30 cellular contexts compared by ENCODE assay signal in the genomic region with DNA sequence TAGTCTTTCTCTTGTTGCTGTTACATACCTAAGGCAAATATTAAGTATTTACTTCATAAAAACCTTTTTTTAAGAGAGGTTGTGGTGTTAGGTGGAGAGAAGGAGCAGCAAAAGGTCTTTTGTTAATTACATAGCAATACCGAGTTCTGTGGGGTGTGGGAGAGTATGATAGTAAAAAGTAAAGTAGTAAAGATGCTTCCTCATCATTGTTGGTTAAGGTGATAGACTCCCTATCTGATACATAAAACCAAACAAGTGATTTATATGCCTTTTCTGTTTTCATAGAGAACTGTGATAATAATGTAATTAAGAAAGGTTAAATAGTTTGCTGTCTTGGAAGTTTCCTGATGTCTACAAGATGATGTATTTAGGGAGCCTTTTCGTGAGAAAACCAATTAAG.
DNase-seq lines count a peak whose midpoint lies in the region; ATAC-seq, FAIRE-seq and TF ChIP-seq lines count a peak whose summit lies in the region.
"Had no signal": no experiment of that assay in that cellular context is flagged by ENCODE, and none has a peak within 500 bp of the region (broad histone marks: within the 10 kb centered on the region; RNA-seq: fewer than 3 reads in every experiment).

No MANE protein-coding gene starts in this region.

- no peak overlapping the region for H3K4me3 ChIP-seq in colonic mucosa
- no peak overlapping the region for H3K4me3 ChIP-seq in neutrophil (ENCODE audit: low read depth in 1 of 2, low read length in 1 of 2)
- H3K4me3 ChIP-seq: heart left ventricle, skin epidermis had no signal

- TF ChIP-seq CTCF in colonic mucosa (IDR thresholded peaks at IDR 0.05): no peak
- TF ChIP-seq CTCF in neutrophil (IDR thresholded peaks at IDR 0.05): no peak

- no peaks in the 10 kb centered on the region for H3K9me3 Mint-ChIP-seq in activated T-cell treated with anti-CD3 and anti-CD28 coated beads, Interleukin-2, amount 50 U/mL, for 72 hours
- H3K9me3 Mint-ChIP-seq: brain, neural crest cell had no signal

- H3K4me1 ChIP-seq in colonic mucosa: peaks cover 17% of the 10 kb centered on the region
- H3K4me1 ChIP-seq in neutrophil (ENCODE audit: control insufficient read depth in 1 of 2, insufficient read depth in 1 of 2, low read depth in 1 of 2, low read length in 1 of 2): peaks cover 40 to 52% of the 10 kb centered on the region in 2 experiments

- H3K36me3 ChIP-seq in colonic mucosa (no peaks in the 10 kb centered on the region), neutrophil (peaks cover 19% of the 10 kb centered on the region)

- H3K9me3 ChIP-seq in colonic mucosa (no peaks in the 10 kb centered on the region), neutrophil (no peaks in the 10 kb centered on the region)
- H3K9me3 ChIP-seq: heart left ventricle had no signal

- H3K27me3 Mint-ChIP-seq in activated T-cell treated with anti-CD3 and anti-CD28 coated beads, Interleukin-2, amount 50 U/mL, for 72 hours (ENCODE audit: low read depth): no peaks in the 10 kb centered on the region
- H3K27me3 Mint-ChIP-seq: brain had no signal

- intact Hi-C loops in colonic mucosa (cut with DNase I): no loop called here

- DNase-seq in activated T-cell treated with anti-CD3 and anti-CD28 coated beads, Interleukin-2, amount 50 U/mL, for 72 hours: no peak
- DNase-seq in activated T-cell treated with anti-CD3 and anti-CD28 coated beads, Interleukin-2, amount 50 U/mL, for 48 hours: no peak
- DNase-seq in H54 (ENCODE audit: insufficient read length, low spot score) (no peak), colonic mucosa (no peak), NCI-H1694 treated with DMSO at 0.1 percent for 48 hours (lab: John Stamatoyannopoulos, UW) (no peak), NCI-H345 (lab: John Stamatoyannopoulos, UW) (no peak)
- DNase-seq: activated CD4-positive, alpha-beta T cell treated with anti-CD3 and anti-CD28 coated beads for 48 hours; activated naive CD4-positive, alpha-beta T cell; amniotic stem cell; cerebellar nuclear complex; DMS 273 treated with DMSO at 0.1 percent for 48 hours; foreskin melanocyte; heart left ventricle; kidney; NCI-H1417 treated with DMSO at 0.1 percent for 48 hours; NCI-H2107; NCI-H774; retina; SHP77 treated with DMSO at 0.1 percent for 48 hours; stimulated activated naive CD8-positive, alpha-beta T cell treated with anti-CD3 and anti-CD28 coated beads, Interleukin-15, Interleukin-2, amounts not matched to agents 100 U/mL and 50 U/mL, for 24 hours had no signal

- H3K4me1 Mint-ChIP-seq in activated T-cell treated with anti-CD3 and anti-CD28 coated beads, Interleukin-2, amount 50 U/mL, for 72 hours (ENCODE audit: low read depth): peaks cover 23% of the 10 kb centered on the region

- peaks cover 3 to 15% of the 10 kb centered on the region in 2 donors for H3K36me3 Mint-ChIP-seq in activated T-cell treated with anti-CD3 and anti-CD28 coated beads, Interleukin-2, amount 50 U/mL, for 72 hours (ENCODE audit: insufficient read depth in 2 of 2)

- no peak overlapping the region for H3K9ac ChIP-seq in colonic mucosa (ENCODE audit: low read depth in 2 of 2, low read length in 2 of 2)
- H3K9ac ChIP-seq: parathyroid adenoma had no signal

- peak; percentile 43 for FAIRE-seq in H54 (lab: Jason Lieb, UNC)
- FAIRE-seq: GM19239, H1, kidney, RCC 7860 had no signal

- H3K27ac Mint-ChIP-seq in activated T-cell treated with anti-CD3 and anti-CD28 coated beads, Interleukin-2, amount 50 U/mL, for 72 hours: peak overlapping the region; percentile 45
- H3K27ac Mint-ChIP-seq: brain had no signal

- peak overlapping the region; percentile 18 for H3K27ac ChIP-seq in colonic mucosa
- peak overlapping the region; percentile 13 for H3K27ac ChIP-seq in neutrophil
- H3K27ac ChIP-seq: heart left ventricle, HL-60, parathyroid adenoma, skin epidermis had no signal

- H3K27me3 ChIP-seq in colonic mucosa (no peaks in the 10 kb centered on the region), neutrophil (no peaks in the 10 kb centered on the region)
- H3K27me3 ChIP-seq: heart left ventricle had no signal

- peak overlapping the region in 1 of 2 donors; percentile 17 for H3K4me3 Mint-ChIP-seq in activated T-cell treated with anti-CD3 and anti-CD28 coated beads, Interleukin-2, amount 50 U/mL, for 72 hours
- H3K4me3 Mint-ChIP-seq: brain, neural crest cell had no signal

- TF ChIP-seq POLR2A in H54 (IDR thresholded peaks at IDR 0.05; ENCODE audit: low read depth, low read length): no peak

- ATAC-seq in activated T-cell treated with anti-CD3 and anti-CD28 coated beads, Interleukin-2, amount 50 U/mL, for 72 hours (replicated peaks in 1 of 2): no peak
- no peak for ATAC-seq in HG03469 (IDR thresholded peaks at IDR 0.05; ENCODE audit: unreplicated experiment)
- ATAC-seq: heart left ventricle; stimulated activated naive CD8-positive, alpha-beta T cell treated with anti-CD3 and anti-CD28 coated beads, Interleukin-15, Interleukin-2, amounts not matched to agents 100 U/mL and 50 U/mL, for 24 hours had no signal
